In genomic region chr1:168008595-168008994, GRCh38 we compare ENCODE assay signal across 26 cellular contexts.
"Had no signal": no experiment of that assay in that cellular context is flagged by ENCODE, and none has a peak within 500 bp of the region (broad histone marks: within the 10 kb centered on the region; RNA-seq: fewer than 3 reads in every experiment).

No MANE protein-coding gene starts in this region.

- H3K27ac Mint-ChIP-seq: mesothelial cell of epicardium; natural killer cell treated with Interleukin-12 subunit alpha and Interleukin-12 subunit beta and Interleukin-15 and Interleukin-18, amount 100 ng/mL, for 72 hours; stimulated activated naive CD8-positive, alpha-beta T cell treated with anti-CD3 and anti-CD28 coated beads, Interleukin-15, amount 100 ng/mL, for 72 hours; type B pancreatic cell had no signal

- H3K9me3 Mint-ChIP-seq: immature natural killer cell; mesothelial cell of epicardium; naive thymus-derived CD4-positive, alpha-beta T cell; natural killer cell treated with Interleukin-12 subunit alpha and Interleukin-12 subunit beta and Interleukin-15 and Interleukin-18, amount 100 ng/mL, for 72 hours; type B pancreatic cell had no signal

- H3K4me1 ChIP-seq: pancreas, prostate gland, spleen, tibial nerve, uterus had no signal

- H3K27ac ChIP-seq: left ventricle myocardium inferior, pancreas, prostate gland, skin epidermis, spleen, tibial nerve, uterus had no signal

- DNase-seq: hypothalamus; immature natural killer cell; kidney; left ventricle myocardium inferior; mesendoderm; naive thymus-derived CD4-positive, alpha-beta T cell; pancreas; posterior cingulate gyrus; retina; right cardiac atrium; spleen; stimulated activated CD4-positive, alpha-beta T cell treated with anti-CD3 and anti-CD28 coated beads, Interleukin-2, amount 100 ng/mL, for 48 hours; stimulated activated CD4-positive, alpha-beta T cell treated with anti-CD3 and anti-CD28 coated beads, Interleukin-4, amount 100 ng/mL, for 4 hours; stimulated activated CD8-positive, alpha-beta memory T cell treated with anti-CD3 and anti-CD28 coated beads, Interleukin-4, amount 100 ng/mL, for 48 hours; stimulated activated naive CD4-positive, alpha-beta T cell treated with Interleukin-2 at 50 U/mL for 16 hours; stimulated activated naive CD8-positive, alpha-beta T cell treated with anti-CD3 and anti-CD28 coated beads, Interleukin-15, amount 100 ng/mL, for 72 hours; substantia nigra; uterus had no signal

- H3K4me3 ChIP-seq: left ventricle myocardium inferior, lung, pancreas, prostate gland, skin epidermis, spleen, tibial nerve, uterus had no signal

- H3K4me1 Mint-ChIP-seq: mesothelial cell of epicardium; stimulated activated naive CD8-positive, alpha-beta T cell treated with anti-CD3 and anti-CD28 coated beads, Interleukin-15, amount 100 ng/mL, for 72 hours had no signal

- H3K27me3 Mint-ChIP-seq: naive thymus-derived CD4-positive, alpha-beta T cell; natural killer cell treated with Interleukin-12 subunit alpha and Interleukin-12 subunit beta and Interleukin-15 and Interleukin-18, amount 100 ng/mL, for 72 hours; stimulated activated naive CD8-positive, alpha-beta T cell treated with anti-CD3 and anti-CD28 coated beads, Interleukin-15, amount 100 ng/mL, for 72 hours; type B pancreatic cell had no signal

- H3K4me3 Mint-ChIP-seq: immature natural killer cell; mesothelial cell of epicardium; naive thymus-derived CD4-positive, alpha-beta T cell; natural killer cell treated with Interleukin-12 subunit alpha and Interleukin-12 subunit beta and Interleukin-15 and Interleukin-18, amount 100 ng/mL, for 72 hours; stimulated activated naive CD8-positive, alpha-beta T cell treated with anti-CD3 and anti-CD28 coated beads, Interleukin-15, amount 100 ng/mL, for 72 hours; type B pancreatic cell had no signal

- H3K27me3 ChIP-seq: pancreas, spleen, tibial nerve, uterus had no signal

- H3K9me3 ChIP-seq: left ventricle myocardium inferior, pancreas, prostate gland, spleen, tibial nerve, uterus had no signal

- H3K36me3 ChIP-seq: prostate gland, uterus had no signal

- ATAC-seq: naive thymus-derived CD4-positive, alpha-beta T cell; natural killer cell treated with Interleukin-12 subunit alpha and Interleukin-12 subunit beta and Interleukin-15 and Interleukin-18, amount 100 ng/mL, for 72 hours; pancreas; right cardiac atrium; sciatic nerve; stimulated activated naive CD8-positive, alpha-beta T cell treated with anti-CD3 and anti-CD28 coated beads, Interleukin-15, amount 100 ng/mL, for 72 hours had no signal
